3 cellular contexts compared by ENCODE assay signal in genomic region chr2:69227717-69228116, GRCh38.
TF ChIP-seq lines count a peak whose summit lies in the region.

No MANE protein-coding gene starts in this region.

TF ChIP-seq in A549, 52 proteins besides CTCF, POLR2A, EP300 and RAD21 (continued from another document):
- TF ChIP-seq HES2 (IDR thresholded peaks at IDR 0.05) (no peak), HDAC2 (IDR thresholded peaks at IDR 0.05) (no peak), HMGXB4 (CRISPR knock-in tag; IDR thresholded peaks at IDR 0.05; ENCODE audit: borderline replicate concordance) (no peak), RCOR1 (IDR thresholded peaks at IDR 0.05; ENCODE audit: low read depth, low read length) (no peak), ATOH8 (CRISPR knock-in tag; IDR thresholded peaks at IDR 0.05; ENCODE audit: low read depth) (no peak), FOSB (CRISPR knock-in tag; IDR thresholded peaks at IDR 0.05) (no peak)

TF ChIP-seq in IMR-90, 13 proteins besides CTCF, POLR2A, EP300 and RAD21 (continued from another document):
- TF ChIP-seq USF2 (IDR thresholded peaks at IDR 0.05; ENCODE audit: low read depth, low read length): no peak
- TF ChIP-seq SMC3 (IDR thresholded peaks at IDR 0.05; ENCODE audit: low read depth, low read length): no peak
- TF ChIP-seq CHD1 (IDR thresholded peaks at IDR 0.05; ENCODE audit: low read depth, low read length): no peak
- no peak for TF ChIP-seq MXI1 (IDR thresholded peaks at IDR 0.05; ENCODE audit: borderline replicate concordance, low read depth, low read length)

TF ChIP-seq in GM12878, 131 proteins besides CTCF, POLR2A, EP300 and RAD21:
- TF ChIP-seq PKNOX1 (IDR thresholded peaks at IDR 0.05) (0 out of 2 replicates have a peak, but pooled peaks have one; percentile 9), CEBPB (IDR thresholded peaks at IDR 0.05; ENCODE audit: borderline replicate concordance in 1 of 2, low read depth in 2 of 2, low read length in 2 of 2) (no peak), POLR2AphosphoS5 (IDR thresholded peaks at IDR 0.05; ENCODE audit: low read length) (no peak), HCFC1 (IDR thresholded peaks at IDR 0.05; ENCODE audit: low read length) (no peak), SIX5 (IDR thresholded peaks at IDR 0.05; ENCODE audit: low read depth, low read length, severe bottlenecking) (peak; percentile 27), IRF5 (IDR thresholded peaks at IDR 0.05; ENCODE audit: borderline replicate concordance) (no peak), IRF4 (IDR thresholded peaks at IDR 0.05; ENCODE audit: low read depth, low read length) (no peak), SUPT20H (IDR thresholded peaks at IDR 0.05; ENCODE audit: borderline replicate concordance, control insufficient read depth, low read depth, low read length) (no peak), SMC3 (IDR thresholded peaks at IDR 0.05; ENCODE audit: borderline replicate concordance, low read length) (no peak)
